ENCODE assay signal across 1 cellular context in the genomic region with DNA sequence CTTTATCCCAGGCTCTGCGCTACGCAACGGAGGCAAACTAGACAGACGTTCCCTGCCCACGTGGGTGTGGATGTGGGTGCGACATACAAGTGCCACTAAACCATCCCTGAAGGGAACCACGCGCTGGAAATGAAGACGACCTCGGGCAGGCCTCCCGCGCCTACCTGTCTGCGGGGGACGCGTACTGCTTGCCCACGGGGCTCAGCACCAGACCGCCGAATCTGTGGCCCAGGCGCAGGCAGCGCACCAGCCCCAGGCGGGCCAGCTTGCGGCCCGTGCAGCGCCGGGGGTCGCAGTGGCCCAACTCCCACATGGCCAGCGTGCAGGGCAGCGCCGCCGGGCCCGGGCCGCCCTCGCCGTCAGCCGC.
TF ChIP-seq lines count a peak whose summit lies in the region.

No MANE protein-coding gene starts in this region.

TF ChIP-seq in K562, 482 proteins besides CTCF, POLR2A, EP300 and RAD21:
- peak; percentile 48; the same call in 1 of the 2 replicates for TF ChIP-seq USF1 (CRISPR knock-in tag; IDR thresholded peaks at IDR 0.05)
- TF ChIP-seq RNF2 (IDR thresholded peaks at IDR 0.05): no peak
- TF ChIP-seq THAP12 (CRISPR knock-in tag; IDR thresholded peaks at IDR 0.05): 0 out of 2 replicates have a peak, but pooled peaks have one; percentile 3
- 0 out of 2 replicates have a peak, but pooled peaks have one; percentile 6 for TF ChIP-seq ETV5 (CRISPR knock-in tag; IDR thresholded peaks at IDR 0.05; ENCODE audit: low read depth)
- TF ChIP-seq AFF4 (CRISPR knock-in tag; IDR thresholded peaks at IDR 0.05): no peak
- TF ChIP-seq, protein P1, sequence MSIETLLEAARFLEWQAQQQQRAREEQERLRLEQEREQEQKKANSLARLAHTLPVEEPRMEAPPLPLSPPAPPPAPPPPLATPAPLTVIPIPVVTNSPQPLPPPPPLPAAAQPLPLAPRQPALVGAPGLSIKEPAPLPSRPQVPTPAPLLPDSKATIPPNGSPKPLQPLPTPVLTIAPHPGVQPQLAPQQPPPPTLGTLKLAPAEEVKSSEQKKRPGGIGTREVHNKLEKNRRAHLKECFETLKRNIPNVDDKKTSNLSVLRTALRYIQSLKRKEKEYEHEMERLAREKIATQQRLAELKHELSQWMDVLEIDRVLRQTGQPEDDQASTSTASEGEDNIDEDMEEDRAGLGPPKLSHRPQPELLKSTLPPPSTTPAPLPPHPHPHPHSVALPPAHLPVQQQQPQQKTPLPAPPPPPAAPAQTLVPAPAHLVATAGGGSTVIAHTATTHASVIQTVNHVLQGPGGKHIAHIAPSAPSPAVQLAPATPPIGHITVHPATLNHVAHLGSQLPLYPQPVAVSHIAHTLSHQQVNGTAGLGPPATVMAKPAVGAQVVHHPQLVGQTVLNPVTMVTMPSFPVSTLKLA (conservative IDR thresholded peaks at IDR 0.05): peak in 1 of 2 experiments; percentile 22; a peak in 1 of 4 replicates
- no peak for TF ChIP-seq ZBTB40 (IDR thresholded peaks at IDR 0.05)
- no peak for TF ChIP-seq ZBTB40 (CRISPR knock-in tag; IDR thresholded peaks at IDR 0.05)
- no peak for TF ChIP-seq ZNF589 (CRISPR knock-in tag; IDR thresholded peaks at IDR 0.05; ENCODE audit: low read depth)
- no peak for TF ChIP-seq ZNF551 (CRISPR knock-in tag; IDR thresholded peaks at IDR 0.05)
- TF ChIP-seq, protein P2, sequence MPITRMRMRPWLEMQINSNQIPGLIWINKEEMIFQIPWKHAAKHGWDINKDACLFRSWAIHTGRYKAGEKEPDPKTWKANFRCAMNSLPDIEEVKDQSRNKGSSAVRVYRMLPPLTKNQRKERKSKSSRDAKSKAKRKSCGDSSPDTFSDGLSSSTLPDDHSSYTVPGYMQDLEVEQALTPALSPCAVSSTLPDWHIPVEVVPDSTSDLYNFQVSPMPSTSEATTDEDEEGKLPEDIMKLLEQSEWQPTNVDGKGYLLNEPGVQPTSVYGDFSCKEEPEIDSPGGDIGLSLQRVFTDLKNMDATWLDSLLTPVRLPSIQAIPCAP (CRISPR knock-in tag; IDR thresholded peaks at IDR 0.05; ENCODE audit: borderline replicate concordance): no peak
- TF ChIP-seq, protein P3, sequence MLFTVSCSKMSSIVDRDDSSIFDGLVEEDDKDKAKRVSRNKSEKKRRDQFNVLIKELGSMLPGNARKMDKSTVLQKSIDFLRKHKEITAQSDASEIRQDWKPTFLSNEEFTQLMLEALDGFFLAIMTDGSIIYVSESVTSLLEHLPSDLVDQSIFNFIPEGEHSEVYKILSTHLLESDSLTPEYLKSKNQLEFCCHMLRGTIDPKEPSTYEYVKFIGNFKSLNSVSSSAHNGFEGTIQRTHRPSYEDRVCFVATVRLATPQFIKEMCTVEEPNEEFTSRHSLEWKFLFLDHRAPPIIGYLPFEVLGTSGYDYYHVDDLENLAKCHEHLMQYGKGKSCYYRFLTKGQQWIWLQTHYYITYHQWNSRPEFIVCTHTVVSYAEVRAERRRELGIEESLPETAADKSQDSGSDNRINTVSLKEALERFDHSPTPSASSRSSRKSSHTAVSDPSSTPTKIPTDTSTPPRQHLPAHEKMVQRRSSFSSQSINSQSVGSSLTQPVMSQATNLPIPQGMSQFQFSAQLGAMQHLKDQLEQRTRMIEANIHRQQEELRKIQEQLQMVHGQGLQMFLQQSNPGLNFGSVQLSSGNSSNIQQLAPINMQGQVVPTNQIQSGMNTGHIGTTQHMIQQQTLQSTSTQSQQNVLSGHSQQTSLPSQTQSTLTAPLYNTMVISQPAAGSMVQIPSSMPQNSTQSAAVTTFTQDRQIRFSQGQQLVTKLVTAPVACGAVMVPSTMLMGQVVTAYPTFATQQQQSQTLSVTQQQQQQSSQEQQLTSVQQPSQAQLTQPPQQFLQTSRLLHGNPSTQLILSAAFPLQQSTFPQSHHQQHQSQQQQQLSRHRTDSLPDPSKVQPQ (CRISPR knock-in tag; IDR thresholded peaks at IDR 0.05; ENCODE audit: borderline replicate concordance): no peak
- TF ChIP-seq KLF10 (CRISPR knock-in tag; IDR thresholded peaks at IDR 0.05): no peak
- peak; percentile 44 for TF ChIP-seq HNRNPLL (IDR thresholded peaks at IDR 0.05; ENCODE audit: low read depth, low read length, poor library complexity, severe bottlenecking)
TF ChIP-seq in K562: peak in this region for 5.
